In genomic region chr19:32339988-32340874, GRCh38 we compare ENCODE assay signal across 8 cellular contexts. TPM values are rescaled to one million over a fixed set of nuclear protein-coding genes. Genes with fewer than 3 reads are reported as not detected.
DNase-seq lines count a peak whose midpoint lies in the region; ATAC-seq and TF ChIP-seq lines count a peak whose summit lies in the region.

No MANE protein-coding gene starts in this region.

- TF ChIP-seq CTCF in PC-3 (conservative IDR thresholded peaks at IDR 0.05; ENCODE audit: low read depth, low read length), result peak; percentile 68

- peak; percentile 66 for ATAC-seq in HG02852 (IDR thresholded peaks at IDR 0.05; ENCODE audit: unreplicated experiment)
- ATAC-seq in PC-3, result peak; percentile 78
- ATAC-seq in HG02840 (IDR thresholded peaks at IDR 0.05; ENCODE audit: low FRiP score, unreplicated experiment), result no peak

- no peak overlapping the region for H3K23ac ChIP-seq in trophoblast cell (ENCODE audit: low read length)

- no peak overlapping the region for H4K91ac ChIP-seq in trophoblast cell (ENCODE audit: low read depth, low read length)

- no peak overlapping the region for H3K18ac ChIP-seq in trophoblast cell (ENCODE audit: low read length)

- H2AK5ac ChIP-seq in trophoblast cell (ENCODE audit: low read length), result no peak overlapping the region

- H4K8ac ChIP-seq in trophoblast cell (ENCODE audit: low read depth, low read length), result no peak overlapping the region

- no peak overlapping the region for H2BK12ac ChIP-seq in trophoblast cell (ENCODE audit: low read length)

- H3K27ac ChIP-seq in PC-3 (ENCODE audit: low read length) (no peak overlapping the region), trophoblast cell (ENCODE audit: low read depth, low read length) (no peak overlapping the region)

- CTCF ChIA-PET in PC-3 (lab: Charles Lee), result interaction anchor here (0.6 to 0.8 kb wide), 2 partner anchors 16 to 33 kb away, joined by 3 read pairs; no protein-coding TSS in a partner anchor

- H3K4me1 ChIP-seq in PC-3 (ENCODE audit: insufficient read depth, low read length), result peaks cover 11% of the 10 kb centered on the region
- H3K4me1 ChIP-seq in trophoblast cell (ENCODE audit: control insufficient read depth in 1 of 2, insufficient read depth in 2 of 2, low read length in 2 of 2), result no peaks in the 10 kb centered on the region

- H4K20me1 ChIP-seq in PC-3 (ENCODE audit: low read length), result no peaks in the 10 kb centered on the region

- peaks cover under 1% of the 10 kb centered on the region for H3K79me1 ChIP-seq in trophoblast cell (ENCODE audit: low read length)

- H3K36me3 ChIP-seq in PC-3 (ENCODE audit: low read depth, low read length), result no peaks in the 10 kb centered on the region
- no peaks in the 10 kb centered on the region for H3K36me3 ChIP-seq in trophoblast cell (ENCODE audit: control insufficient read depth in 1 of 2, insufficient read depth in 2 of 2, low read length in 2 of 2)

- no peak overlapping the region for H2BK5ac ChIP-seq in trophoblast cell (ENCODE audit: low read depth, low read length, poor library complexity)

- H3K14ac ChIP-seq in trophoblast cell (ENCODE audit: low read length), result no peak overlapping the region

- no peak overlapping the region for H3K4me2 ChIP-seq in PC-3 (ENCODE audit: low read length)
- no peak overlapping the region for H3K4me2 ChIP-seq in trophoblast cell (ENCODE audit: low read length)

- H3F3A ChIP-seq in PC-3 (ENCODE audit: low read length, unreplicated experiment), result no peaks in the 10 kb centered on the region

- no peak overlapping the region for H3K4ac ChIP-seq in trophoblast cell (ENCODE audit: low read depth, low read length)

- peak; percentile 72 for DNase-seq in GM03348 (ENCODE audit: low spot score)
- DNase-seq in PC-3, result peak; percentile 60
- DNase-seq in activated T-helper 9 cell treated with anti-CD3 and anti-CD28 coated beads, Interleukin-2, amount 50 U/mL, for 16 hours (ENCODE audit: low read depth), result peak; percentile 6
- peak; percentile 67 for DNase-seq in globus pallidus (ENCODE audit: low spot score)
- peak; percentile 35 to 67 for DNase-seq in trophoblast cell
- DNase-seq in NK-92 (lab: John Stamatoyannopoulos, UW; ENCODE audit: unreplicated experiment), result no peak

- H2AFZ ChIP-seq in PC-3 (ENCODE audit: low read length), result 0 out of 2 replicates have a peak overlapping the region, but pooled peaks have one; percentile 11
- no peak overlapping the region for H2AFZ ChIP-seq in trophoblast cell (ENCODE audit: insufficient read depth, low read length, poor library complexity)

- H3K9me3 ChIP-seq in PC-3 (ENCODE audit: low read length) (no peaks in the 10 kb centered on the region), trophoblast cell (ENCODE audit: insufficient read depth, low read depth, low read length) (no peaks in the 10 kb centered on the region)

- POLR2A ChIA-PET in PC-3 (lab: Charles Lee; ENCODE audit: unreplicated experiment), result no interaction called here

- no CpG with 5 or more reads among the region's 18 CpGs for WGBS in trophoblast cell (ENCODE audit: extremely low coverage, insufficient coverage, insufficient read length)

- H2BK120ac ChIP-seq in trophoblast cell (ENCODE audit: insufficient read depth, low read length, poor library complexity), result no peak overlapping the region

- intact Hi-C loops in PC-3 (cut with micrococcal nuclease), result loop anchor here (1.0 to 5.0 kb wide), 2 partner anchors 37 to 230 kb away; no protein-coding TSS in a partner anchor

- no TSS peak for BruUV-seq in PC-3 (replicated peaks; lab: Mats Ljungman, UMichigan)

- H4K12ac ChIP-seq in trophoblast cell (ENCODE audit: low read depth, low read length), result no peak overlapping the region

- no peaks in the 10 kb centered on the region for H3K79me2 ChIP-seq in PC-3 (ENCODE audit: low read length)
- H3K79me2 ChIP-seq in trophoblast cell (ENCODE audit: control insufficient read depth, insufficient read depth, low read length, poor library complexity), result no peaks in the 10 kb centered on the region

- H3K9ac ChIP-seq in PC-3 (ENCODE audit: low read length) (no peak overlapping the region), trophoblast cell (ENCODE audit: low read length) (no peak overlapping the region)

- no peak overlapping the region for H3K4me3 ChIP-seq in PC-3 (ENCODE audit: low read length)
- no peak overlapping the region for H3K4me3 ChIP-seq in trophoblast cell (ENCODE audit: low read depth, low read length)

- no peaks in the 10 kb centered on the region for H3K9me2 ChIP-seq in PC-3 (replicated peaks; ENCODE audit: low read length)

- H3K27me3 ChIP-seq in PC-3 (ENCODE audit: low read length), result no peaks in the 10 kb centered on the region
- H3K27me3 ChIP-seq in trophoblast cell (ENCODE audit: insufficient read depth, low read length), result no peaks in the 10 kb centered on the region

RNA-seq across cellular contexts. Expression of gene ZNF507, which starts 5.2 kb away (rescaled TPM):
- 4.9 and 7.1 TPM in 2 replicates for total RNA-seq in PC-3 (2014; rRNA removed)
- polyA plus RNA-seq in trophoblast cell (2013), result 7.2 and 7.7 TPM in 2 replicates
